ENCODE assay signal across 9 cellular contexts in genomic region chr6:1701668-1702353, GRCh38.
A peak's percentile ranks its signal among the peaks of the same experiment; 100 is the strongest.
DNase-seq lines count a peak whose midpoint lies in the region; ATAC-seq and TF ChIP-seq lines count a peak whose summit lies in the region.
"Had no signal": no experiment of that assay in that cellular context is flagged by ENCODE, and none has a peak within 500 bp of the region (broad histone marks: within the 10 kb centered on the region; RNA-seq: fewer than 3 reads in every experiment).

No MANE protein-coding gene starts in this region.

- ATAC-seq in left cardiac atrium (peak; percentile 72), GM18858 (IDR thresholded peaks at IDR 0.05; ENCODE audit: unreplicated experiment) (no peak), HG03457 (IDR thresholded peaks at IDR 0.05; ENCODE audit: unreplicated experiment) (no peak)
- ATAC-seq in natural killer cell treated with Interleukin-12 subunit alpha and Interleukin-12 subunit beta and Interleukin-15 and Interleukin-18, amount 100 ng/mL, for 72 hours: no peak

- peak overlapping the region; percentile 53 to 74 (median 58) for H3K27ac ChIP-seq in sigmoid colon
- H3K27ac ChIP-seq: prostate gland had no signal

- TF ChIP-seq POLR2A in sigmoid colon (IDR thresholded peaks at IDR 0.05): no peak

- peak; percentile 79 for DNase-seq in GM04503 (ENCODE audit: low read depth)
- peak; percentile 35 for DNase-seq in left cardiac atrium
- DNase-seq in sigmoid colon: no peak
- DNase-seq in NCI-H2171 treated with DMSO at 0.1 percent for 48 hours (lab: John Stamatoyannopoulos, UW): no peak
- DNase-seq in natural killer cell treated with Interleukin-12 subunit alpha and Interleukin-12 subunit beta and Interleukin-15 and Interleukin-18, amount 100 ng/mL, for 72 hours (ENCODE audit: low spot score): no peak

- H3K27me3 ChIP-seq in sigmoid colon: no peaks in the 10 kb centered on the region

- no peaks in the 10 kb centered on the region for H3K27me3 Mint-ChIP-seq in natural killer cell treated with Interleukin-12 subunit alpha and Interleukin-12 subunit beta and Interleukin-15 and Interleukin-18, amount 100 ng/mL, for 72 hours

- H3K36me3 ChIP-seq in sigmoid colon: no peaks in the 10 kb centered on the region
- H3K36me3 ChIP-seq: prostate gland had no signal

- H3K4me3 Mint-ChIP-seq in natural killer cell treated with Interleukin-12 subunit alpha and Interleukin-12 subunit beta and Interleukin-15 and Interleukin-18, amount 100 ng/mL, for 72 hours: no peak overlapping the region

- 82 to 88% methylated on average over 12 of the region's 12 CpGs for WGBS in sigmoid colon, 2 donors

- peaks cover 0 to 24% (median 18%) of the 10 kb centered on the region in 4 donors for H3K4me1 ChIP-seq in sigmoid colon
- H3K4me1 ChIP-seq: prostate gland had no signal

- no peak overlapping the region for H3K27ac Mint-ChIP-seq in natural killer cell treated with Interleukin-12 subunit alpha and Interleukin-12 subunit beta and Interleukin-15 and Interleukin-18, amount 100 ng/mL, for 72 hours

- intact Hi-C loops in left cardiac atrium (cut with DNase I) (no loop called here), sigmoid colon (cut with DNase I) (no loop called here)

- H3K9me3 ChIP-seq in sigmoid colon: no peaks in the 10 kb centered on the region
- H3K9me3 ChIP-seq: prostate gland had no signal

- H3K4me3 ChIP-seq in WI38 (ENCODE audit: low read depth, low read length): peak overlapping the region; percentile 40
- H3K4me3 ChIP-seq in sigmoid colon: peak overlapping the region in 2 of 4 donors; percentile 5 to 24
- H3K4me3 ChIP-seq: prostate gland had no signal

- no peak for TF ChIP-seq CTCF in WI38 (IDR thresholded peaks at IDR 0.05; ENCODE audit: low read depth, low read length)
- no peak for TF ChIP-seq CTCF in sigmoid colon (IDR thresholded peaks at IDR 0.05)

- TF ChIP-seq EP300 in sigmoid colon (IDR thresholded peaks at IDR 0.05): peak in 1 of 4 donors; percentile 8

- no peaks in the 10 kb centered on the region for H3K36me3 Mint-ChIP-seq in natural killer cell treated with Interleukin-12 subunit alpha and Interleukin-12 subunit beta and Interleukin-15 and Interleukin-18, amount 100 ng/mL, for 72 hours

- no peaks in the 10 kb centered on the region for H3K4me1 Mint-ChIP-seq in natural killer cell treated with Interleukin-12 subunit alpha and Interleukin-12 subunit beta and Interleukin-15 and Interleukin-18, amount 100 ng/mL, for 72 hours (ENCODE audit: low read depth in 2 of 2)

- no peaks in the 10 kb centered on the region for H3K9me3 Mint-ChIP-seq in natural killer cell treated with Interleukin-12 subunit alpha and Interleukin-12 subunit beta and Interleukin-15 and Interleukin-18, amount 100 ng/mL, for 72 hours

Comparison
In these comparisons a context has a peak if more than half of its experiments do, and no peak if none do; other contexts are left out.
1. DNase-seq: peak in GM04503 (single experiment) and left cardiac atrium (single experiment); none in sigmoid colon (single experiment), NCI-H2171 treated with DMSO at 0.1 percent for 48 hours (single experiment) and natural killer cell treated with Interleukin-12 subunit alpha and Interleukin-12 subunit beta and Interleukin-15 and Interleukin-18, amount 100 ng/mL, for 72 hours (single experiment).
2. ATAC-seq: peak in left cardiac atrium (2 of 2); none in GM18858 (single experiment), natural killer cell treated with Interleukin-12 subunit alpha and Interleukin-12 subunit beta and Interleukin-15 and Interleukin-18, amount 100 ng/mL, for 72 hours (0 of 2) and HG03457 (single experiment).